2 cellular contexts compared by ENCODE assay signal in genomic region chr6:50791900-50792508, GRCh38.
TF ChIP-seq lines count a peak whose summit lies in the region.

No MANE protein-coding gene starts in this region.

TF ChIP-seq in GM12878, 131 proteins besides CTCF, POLR2A, EP300 and RAD21:
- TF ChIP-seq POU2F2 (IDR thresholded peaks at IDR 0.05; ENCODE audit: borderline replicate concordance, low read depth, low read length) (no peak), PML (IDR thresholded peaks at IDR 0.05; ENCODE audit: low read length) (no peak), SMC3 (IDR thresholded peaks at IDR 0.05; ENCODE audit: borderline replicate concordance, low read length) (peak; percentile 44; the same call in 1 of the 2 replicates), MEF2B (IDR thresholded peaks at IDR 0.05; ENCODE audit: partially characterized antibody, poor library complexity, severe bottlenecking) (peak; percentile 32), TAF1 (IDR thresholded peaks at IDR 0.05; ENCODE audit: borderline replicate concordance, low read depth, low read length) (no peak), TCF12 (IDR thresholded peaks at IDR 0.05; ENCODE audit: low read depth, low read length) (no peak), BCL3 (IDR thresholded peaks at IDR 0.05; ENCODE audit: borderline replicate concordance, insufficient read depth, low read depth, low read length, poor library complexity, severe bottlenecking) (no peak), SPI1 (IDR thresholded peaks at IDR 0.05; ENCODE audit: borderline replicate concordance, insufficient read depth, low read depth, low read length) (peak; percentile 37; the same call in 1 of the 2 replicates)
TF ChIP-seq in GM12878: peak in this region for 3.

TF ChIP-seq in HepG2, 621 proteins besides CTCF, POLR2A, EP300 and RAD21 (continued from another document):
- TF ChIP-seq, protein P1, sequence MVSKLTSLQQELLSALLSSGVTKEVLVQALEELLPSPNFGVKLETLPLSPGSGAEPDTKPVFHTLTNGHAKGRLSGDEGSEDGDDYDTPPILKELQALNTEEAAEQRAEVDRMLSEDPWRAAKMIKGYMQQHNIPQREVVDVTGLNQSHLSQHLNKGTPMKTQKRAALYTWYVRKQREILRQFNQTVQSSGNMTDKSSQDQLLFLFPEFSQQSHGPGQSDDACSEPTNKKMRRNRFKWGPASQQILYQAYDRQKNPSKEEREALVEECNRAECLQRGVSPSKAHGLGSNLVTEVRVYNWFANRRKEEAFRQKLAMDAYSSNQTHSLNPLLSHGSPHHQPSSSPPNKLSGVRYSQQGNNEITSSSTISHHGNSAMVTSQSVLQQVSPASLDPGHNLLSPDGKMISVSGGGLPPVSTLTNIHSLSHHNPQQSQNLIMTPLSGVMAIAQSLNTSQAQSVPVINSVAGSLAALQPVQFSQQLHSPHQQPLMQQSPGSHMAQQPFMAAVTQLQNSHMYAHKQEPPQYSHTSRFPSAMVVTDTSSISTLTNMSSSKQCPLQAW (CRISPR knock-in tag; IDR thresholded peaks at IDR 0.05) = no peak
- TF ChIP-seq ZNF589 (CRISPR knock-in tag; conservative IDR thresholded peaks at IDR 0.05) = no peak
- no peak for TF ChIP-seq ZNF772 (CRISPR knock-in tag; IDR thresholded peaks at IDR 0.05)
- no peak for TF ChIP-seq KLF11 (CRISPR knock-in tag; IDR thresholded peaks at IDR 0.05)
- TF ChIP-seq STAG1 (CRISPR knock-in tag; IDR thresholded peaks at IDR 0.05) = peak; percentile 76
- 0 out of 2 replicates have a peak, but pooled peaks have one; percentile 30 for TF ChIP-seq ZNF816 (CRISPR knock-in tag; IDR thresholded peaks at IDR 0.05; ENCODE audit: borderline replicate concordance)
- peak; percentile 58; the same call in 1 of the 2 replicates for TF ChIP-seq SMC3 (IDR thresholded peaks at IDR 0.05; ENCODE audit: low read length)
